9 cellular contexts compared by ENCODE assay signal in genomic region chr17:10059684-10060211, GRCh38.
DNase-seq lines count a peak whose midpoint lies in the region; ATAC-seq lines count a peak whose summit lies in the region.
"Had no signal": no experiment of that assay in that cellular context is flagged by ENCODE, and none has a peak within 500 bp of the region (broad histone marks: within the 10 kb centered on the region; RNA-seq: fewer than 3 reads in every experiment).

No MANE protein-coding gene starts in this region.

- peaks cover 18% of the 10 kb centered on the region for H3K9me3 ChIP-seq in BLaER1

- peak overlapping the region; percentile 90 for H3K4me2 ChIP-seq in BLaER1

- H3K36me3 ChIP-seq in BLaER1 = no peaks in the 10 kb centered on the region

- H3K4me1 ChIP-seq in BLaER1 = peaks cover 76% of the 10 kb centered on the region

- peak overlapping the region; percentile 20; the same call in 1 of the 2 replicates for H3K9ac ChIP-seq in BLaER1

- DNase-seq in fibroblast of the conjunctiva (ENCODE audit: low read depth) (peak; percentile 57), NCI-H187 (lab: John Stamatoyannopoulos, UW) (no peak), SKM-1 treated with dmso at 0.1 percent for 144 hours (lab: John Stamatoyannopoulos, UW; ENCODE audit: unreplicated experiment) (no peak), SK-N-DZ (ENCODE audit: low spot score) (no peak)
- no peak for DNase-seq in activated CD4-positive, alpha-beta T cell treated with anti-CD3 and anti-CD28 coated beads, Interleukin-2, amount 50 U/mL, for 1 hour

- H3K4me3 ChIP-seq in BLaER1 = peak overlapping the region; percentile 24; the same call in 1 of the 2 replicates

- H4K20me1 ChIP-seq in BLaER1 = no peaks in the 10 kb centered on the region

- H3K27ac ChIP-seq in BLaER1 = peak overlapping the region; percentile 18
- H3K27ac ChIP-seq: C4-2B had no signal

- ATAC-seq in GM19463 (IDR thresholded peaks at IDR 0.05; ENCODE audit: unreplicated experiment) (peak; percentile 77), HG03280 (IDR thresholded peaks at IDR 0.05; ENCODE audit: unreplicated experiment) (peak; percentile 84)

- H3K27me3 ChIP-seq in BLaER1 = no peaks in the 10 kb centered on the region
